17 cellular contexts compared by ENCODE assay signal in the genomic region with DNA sequence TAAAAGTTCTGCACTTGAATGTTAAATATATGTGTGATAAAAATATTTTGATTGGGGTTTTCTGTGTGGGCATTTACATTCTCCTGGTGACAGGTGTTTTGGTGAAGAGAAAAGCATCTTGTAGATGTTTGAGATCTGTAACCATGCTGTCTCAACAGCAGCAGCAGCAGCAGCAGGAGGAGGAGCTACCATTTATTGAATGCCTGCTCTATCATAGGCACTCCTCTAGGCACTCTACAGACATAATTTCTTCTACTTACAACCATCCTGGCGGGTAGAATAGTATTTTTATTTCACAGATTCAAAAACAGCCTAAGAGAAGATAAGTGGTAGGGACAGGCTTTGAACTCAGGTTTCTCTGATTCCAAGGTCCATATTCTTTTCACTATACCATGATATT.
"Had no signal": no experiment of that assay in that cellular context is flagged by ENCODE, and none has a peak within 500 bp of the region (broad histone marks: within the 10 kb centered on the region; RNA-seq: fewer than 3 reads in every experiment).

No MANE protein-coding gene starts in this region.

- DNase-seq: activated B cell treated with CpG ODN at 0.5 μM for 24 hours; activated CD4-positive, alpha-beta T cell treated with anti-CD3 and anti-CD28 coated beads for 48 hours; activated gamma-delta T cell treated with Interleukin-2 at 50 U/mL for 16 hours; activated T-cell treated with anti-CD3 and anti-CD28 coated beads, Interleukin-2, amount 50 U/mL, for 48 hours; anterior cingulate cortex; body of pancreas; heart left ventricle; mesendoderm; naive B cell; stimulated activated CD4-positive, alpha-beta T cell treated with anti-CD3 and anti-CD28 coated beads, Interleukin-15, amount 100 ng/mL, for 24 hours had no signal

- H3K27ac ChIP-seq: body of pancreas, cardiac muscle cell, thoracic aorta, vagina had no signal

- H3K27me3 Mint-ChIP-seq: activated B cell treated with CpG ODN at 0.5 μM for 24 hours; naive B cell; stimulated activated memory B cell treated with anti-CD40 and anti-IgM and Interleukin-4, amounts not matched to agents 10 μg/mL and 1 μg/mL and 100 μg/mL, for 72 hours; type B pancreatic cell had no signal

- H3K27ac Mint-ChIP-seq: activated B cell treated with CpG ODN at 0.5 μM for 24 hours; naive B cell; stimulated activated memory B cell treated with anti-CD40 and anti-IgM and Interleukin-4, amounts not matched to agents 10 μg/mL and 1 μg/mL and 100 μg/mL, for 72 hours; type B pancreatic cell had no signal

- H3K36me3 ChIP-seq: cardiac muscle cell, heart left ventricle, thoracic aorta, vagina had no signal

- H3K9me3 ChIP-seq: body of pancreas, thoracic aorta, vagina had no signal

- H3K9me3 Mint-ChIP-seq: activated B cell treated with CpG ODN at 0.5 μM for 24 hours had no signal

- H3K4me3 Mint-ChIP-seq: activated B cell treated with CpG ODN at 0.5 μM for 24 hours; naive B cell; stimulated activated memory B cell treated with anti-CD40 and anti-IgM and Interleukin-4, amounts not matched to agents 10 μg/mL and 1 μg/mL and 100 μg/mL, for 72 hours; type B pancreatic cell had no signal

- H3K4me1 Mint-ChIP-seq: stimulated activated memory B cell treated with anti-CD40 and anti-IgM and Interleukin-4, amounts not matched to agents 10 μg/mL and 1 μg/mL and 100 μg/mL, for 72 hours had no signal

- H3K27me3 ChIP-seq: body of pancreas, cardiac muscle cell, heart left ventricle, vagina had no signal

- H3K4me3 ChIP-seq: body of pancreas, cardiac muscle cell, heart left ventricle, smooth muscle cell, thoracic aorta, vagina had no signal

- ATAC-seq: body of pancreas; heart left ventricle; sciatic nerve; stimulated activated memory B cell treated with anti-CD40 and anti-IgM and Interleukin-4, amounts not matched to agents 10 μg/mL and 1 μg/mL and 100 μg/mL, for 72 hours had no signal

- H3K4me2 ChIP-seq: smooth muscle cell had no signal
